ENCODE assay signal across 8 cellular contexts in the genomic region with DNA sequence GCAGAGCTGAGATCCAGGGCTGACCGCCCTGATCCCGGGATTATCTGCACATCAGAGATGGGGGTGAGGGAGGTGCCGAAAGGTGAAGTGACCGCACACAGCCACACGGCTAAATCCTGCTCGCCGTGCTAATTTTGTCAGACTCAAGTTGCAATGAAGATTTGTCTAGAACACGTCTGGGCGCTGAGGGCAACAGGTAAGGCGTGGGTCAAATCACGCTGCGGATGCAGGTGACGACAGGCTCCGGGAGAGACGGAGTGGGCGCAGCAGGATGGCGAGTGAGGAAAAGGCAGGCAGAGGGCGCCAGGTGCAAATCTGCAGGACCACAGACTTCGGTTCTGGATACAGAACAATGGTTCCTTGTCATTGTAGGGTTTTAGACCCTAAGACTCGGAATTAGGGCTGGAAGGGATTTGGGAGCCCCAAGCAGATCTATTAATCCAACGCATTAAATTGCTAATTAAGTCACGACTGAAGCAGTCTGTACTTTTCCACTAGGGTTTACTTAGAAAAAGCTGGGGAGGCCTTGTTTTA. TPM values are rescaled to one million over a fixed set of nuclear protein-coding genes. Genes with fewer than 3 reads are reported as not detected.
DNase-seq lines count a peak whose midpoint lies in the region; ATAC-seq, FAIRE-seq and TF ChIP-seq lines count a peak whose summit lies in the region.

No MANE protein-coding gene starts in this region.

- ATAC-seq in activated CD8-positive, alpha-beta T cell treated with anti-CD3 and anti-CD28 coated beads for 36 hours: no peak
- ATAC-seq in GM21447 (IDR thresholded peaks at IDR 0.05; ENCODE audit: unreplicated experiment): no peak
- no peak for ATAC-seq in GM18505 (IDR thresholded peaks at IDR 0.05; ENCODE audit: unreplicated experiment)

- H3K4me3 Mint-ChIP-seq in activated CD8-positive, alpha-beta T cell treated with anti-CD3 and anti-CD28 coated beads for 36 hours: no peak overlapping the region
- H3K4me3 Mint-ChIP-seq in immature natural killer cell: peak overlapping the region; percentile 18 to 91 (median 59)

- H3K36me3 Mint-ChIP-seq in activated CD8-positive, alpha-beta T cell treated with anti-CD3 and anti-CD28 coated beads for 36 hours (ENCODE audit: low read depth): peaks cover 3% of the 10 kb centered on the region
- peaks cover 0 to 4% (median 0%) of the 10 kb centered on the region in 3 donors for H3K36me3 Mint-ChIP-seq in immature natural killer cell

- H3K27ac Mint-ChIP-seq in activated CD8-positive, alpha-beta T cell treated with anti-CD3 and anti-CD28 coated beads for 36 hours: no peak overlapping the region
- no peak overlapping the region for H3K27ac Mint-ChIP-seq in immature natural killer cell

- in situ Hi-C loops in ACHN (cut with HindIII; ENCODE audit: low pct_ligation_motif_present, low pct_unique_long_range_greater_than_20kb, low sequenced_read_pairs): no loop called here

- H3K27me3 Mint-ChIP-seq in activated CD8-positive, alpha-beta T cell treated with anti-CD3 and anti-CD28 coated beads for 36 hours: no peaks in the 10 kb centered on the region
- peaks cover 6 to 10% (median 10%) of the 10 kb centered on the region in 3 donors for H3K27me3 Mint-ChIP-seq in immature natural killer cell (ENCODE audit: low read depth in 3 of 3)

- DNase-seq in ACHN (peak; percentile 25), GM12865 (ENCODE audit: low read depth) (peak; percentile 19), immature natural killer cell (no peak), HTR-8/SVneo (ENCODE audit: insufficient read length, low spot score) (no peak), NCI-H1105 (lab: John Stamatoyannopoulos, UW) (no peak)
- peak; percentile 42 for DNase-seq in activated CD8-positive, alpha-beta T cell treated with anti-CD3 and anti-CD28 coated beads for 36 hours

- H3K9me3 Mint-ChIP-seq in activated CD8-positive, alpha-beta T cell treated with anti-CD3 and anti-CD28 coated beads for 36 hours: no peaks in the 10 kb centered on the region
- no peaks in the 10 kb centered on the region for H3K9me3 Mint-ChIP-seq in immature natural killer cell

- CTCF ChIA-PET in activated CD8-positive, alpha-beta T cell treated with anti-CD3 and anti-CD28 coated beads for 36 hours (lab: Charles Lee): interaction anchor here (0.7 to 3.5 kb wide), 8 partner anchors 9 to 189 kb away, joined by 4 to 15 read pairs (median 8); partner anchors contain the start of genes GRPEL1 and TADA2B

- H3K4me1 Mint-ChIP-seq in activated CD8-positive, alpha-beta T cell treated with anti-CD3 and anti-CD28 coated beads for 36 hours (ENCODE audit: low read depth): peaks cover 34% of the 10 kb centered on the region
- H3K4me1 Mint-ChIP-seq in immature natural killer cell: peaks cover 35 to 42% of the 10 kb centered on the region in 2 donors

- FAIRE-seq in HTR-8/SVneo (lab: Jason Lieb, UNC): no peak

- intact Hi-C loops in activated CD8-positive, alpha-beta T cell treated with anti-CD3 and anti-CD28 coated beads for 36 hours (cut with micrococcal nuclease): no loop called here

- POLR2A ChIA-PET in activated CD8-positive, alpha-beta T cell treated with anti-CD3 and anti-CD28 coated beads for 36 hours (lab: Charles Lee): interaction anchor here (1.2 to 2.2 kb wide), 3 partner anchors 8 to 192 kb away, joined by 3 to 31 read pairs (median 7); partner anchors contain the start of gene BLOC1S4

- TF ChIP-seq CTCF in GM12865 (IDR thresholded peaks at IDR 0.05; ENCODE audit: insufficient read depth, low read depth, low read length, missing control alignments): peak; percentile 15
- TF ChIP-seq CTCF in activated CD8-positive, alpha-beta T cell treated with anti-CD3 and anti-CD28 coated beads for 36 hours (IDR thresholded peaks at IDR 0.05): peak; percentile 31

- no peak overlapping the region for H3K4me3 ChIP-seq in GM12865 (ENCODE audit: low read depth, low read length)

- TF ChIP-seq POLR2A in GM18505 (IDR thresholded peaks at IDR 0.05; ENCODE audit: borderline replicate concordance, extremely low read depth, insufficient read depth, insufficient read length): no peak

RNA-seq across cellular contexts. Expression of gene TBC1D14, which starts 1.9 kb away (rescaled TPM):
- total RNA-seq in activated CD8-positive, alpha-beta T cell treated with anti-CD3 and anti-CD28 coated beads for 36 hours: 10 to 100 TPM; 34.7 to 36.3 TPM
- 10 to 100 TPM; 25.6 to 39.8 (median 26.6) TPM for polyA plus RNA-seq in immature natural killer cell

Comparison
In these comparisons a context has a peak if more than half of its experiments do, and no peak if none do; other contexts are left out.
1. DNase-seq: peak in ACHN (single experiment), GM12865 (single experiment) and activated CD8-positive, alpha-beta T cell treated with anti-CD3 and anti-CD28 coated beads for 36 hours (single experiment); none in immature natural killer cell (0 of 3), HTR-8/SVneo (single experiment) and NCI-H1105 (single experiment).